ENCODE assay signal across 16 cellular contexts in genomic region chr20:57589728-57590484, GRCh38. TPM values are rescaled to one million over a fixed set of nuclear protein-coding genes. Genes with fewer than 3 reads are reported as not detected.
"Had no signal": no experiment of that assay in that cellular context is flagged by ENCODE, and none has a peak within 500 bp of the region (broad histone marks: within the 10 kb centered on the region; RNA-seq: fewer than 3 reads in every experiment).

No MANE protein-coding gene starts in this region.

- H3K4me1 ChIP-seq: uterus had no signal

- H3K27ac ChIP-seq: uterus had no signal

- H3K9me3 ChIP-seq: uterus had no signal

- H3K27ac Mint-ChIP-seq: activated naive CD8-positive, alpha-beta T cell treated with anti-CD3 and anti-CD28 coated beads for 36 hours; immature natural killer cell; memory B cell; stimulated activated naive CD8-positive, alpha-beta T cell treated with anti-CD3 and anti-CD28 coated beads, Interleukin-15, Interleukin-2, amounts not matched to agents 100 ng/mL and 50 ng/mL, for 24 hours had no signal

- H3K4me1 Mint-ChIP-seq: activated naive CD8-positive, alpha-beta T cell treated with anti-CD3 and anti-CD28 coated beads for 36 hours had no signal

- H3K36me3 ChIP-seq: uterus had no signal

- H3K4me3 Mint-ChIP-seq: activated naive CD8-positive, alpha-beta T cell treated with anti-CD3 and anti-CD28 coated beads for 36 hours; immature natural killer cell; memory B cell; stimulated activated naive CD8-positive, alpha-beta T cell treated with anti-CD3 and anti-CD28 coated beads, Interleukin-15, Interleukin-2, amounts not matched to agents 100 ng/mL and 50 ng/mL, for 24 hours had no signal

- ATAC-seq: activated CD4-positive, CD25-positive, alpha-beta regulatory T cell treated with anti-CD3 and anti-CD28 coated beads, Interleukin-2, amount 50 U/mL, for 24 hours; esophagus mucosa; left cardiac atrium had no signal

- DNase-seq: activated CD4-positive, alpha-beta T cell treated with anti-CD3 and anti-CD28 coated beads, Interleukin-2, amount 50 U/mL, for 4 hours; activated gamma-delta T cell; activated naive CD8-positive, alpha-beta T cell treated with anti-CD3 and anti-CD28 coated beads for 36 hours; activated T-cell treated with anti-CD3 and anti-CD28 coated beads, Interleukin-2, amount 50 U/mL, for 48 hours; cerebellar nuclear complex; glutamatergic neuron; immature natural killer cell; left cardiac atrium; stimulated activated CD4-positive, alpha-beta T cell treated with anti-CD3 and anti-CD28 coated beads, Interleukin-12 subunit alpha, Interleukin-12 subunit beta, amount 100 ng/mL, for 4 hours; uterus had no signal

- H3K9me3 Mint-ChIP-seq: activated naive CD8-positive, alpha-beta T cell treated with anti-CD3 and anti-CD28 coated beads for 36 hours; memory B cell had no signal

- H3K36me3 Mint-ChIP-seq: activated naive CD8-positive, alpha-beta T cell treated with anti-CD3 and anti-CD28 coated beads for 36 hours; immature natural killer cell had no signal

- H3K4me3 ChIP-seq: uterus had no signal

- H3K27me3 ChIP-seq: uterus had no signal

RNA-seq across cellular contexts. Expression of gene PCK1, which starts 29.0 kb away (rescaled TPM):
- total RNA-seq: activated naive CD8-positive, alpha-beta T cell treated with anti-CD3 and anti-CD28 coated beads for 36 hours; dermis microvascular lymphatic vessel endothelial cell; T-helper 2 cell treated with Interferon-gamma antibody and Interleukin-4, amounts not matched to agents 100 ng/mL and 5 ng/mL, for 36 hours had no signal

RNA-seq across cellular contexts. Expression of gene ZBP1, which starts 30.3 kb away (rescaled TPM):
- total RNA-seq: dermis microvascular lymphatic vessel endothelial cell had no signal
